8 cellular contexts compared by ENCODE assay signal in the genomic region with DNA sequence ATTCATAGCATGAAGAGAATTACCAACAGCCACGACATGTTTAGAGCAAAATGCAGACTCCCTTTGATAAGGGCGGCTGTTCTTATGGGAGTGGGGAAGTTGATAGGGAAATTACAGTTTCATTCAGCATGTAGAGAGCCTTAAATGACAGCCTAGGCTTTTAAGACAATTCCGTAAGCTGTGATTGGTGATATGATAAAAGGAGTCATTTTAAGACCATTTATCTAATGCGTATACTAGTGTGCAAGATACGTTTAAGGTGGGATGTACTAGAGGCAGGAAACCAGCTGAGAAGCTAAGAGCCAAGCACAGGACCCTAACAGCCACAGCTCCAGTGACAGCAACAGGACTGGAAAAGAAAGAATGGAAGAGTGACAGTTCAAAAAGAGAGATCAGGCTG.
"Had no signal": no experiment of that assay in that cellular context is flagged by ENCODE, and none has a peak within 500 bp of the region (broad histone marks: within the 10 kb centered on the region; RNA-seq: fewer than 3 reads in every experiment).

No MANE protein-coding gene starts in this region.

- H3K9ac ChIP-seq: KMS-11 had no signal

- ATAC-seq: HepG2, K562 had no signal

- H3K4me2 ChIP-seq: KMS-11 had no signal

- H3K27ac ChIP-seq: HL-60, KMS-11 had no signal

- H3K27ac Mint-ChIP-seq: IgD-negative memory B cell had no signal

- DNase-seq: IMR-90, KBM-7, KG1 had no signal

- H3K27me3 Mint-ChIP-seq: IgD-negative memory B cell had no signal

- H3K36me3 Mint-ChIP-seq: IgD-negative memory B cell had no signal

- H3K4me3 Mint-ChIP-seq: IgD-negative memory B cell had no signal

- H3K4me1 Mint-ChIP-seq: IgD-negative memory B cell had no signal

- H3K4me3 ChIP-seq: K562 had no signal
